In genomic region chr19:12952488-12953455, GRCh38 we compare ENCODE assay signal across 9 cellular contexts. TPM values are rescaled to one million over a fixed set of nuclear protein-coding genes. Genes with fewer than 3 reads are reported as not detected.
A peak's percentile ranks its signal among the peaks of the same experiment; 100 is the strongest.
DNase-seq lines count a peak whose midpoint lies in the region; ATAC-seq, FAIRE-seq and TF ChIP-seq lines count a peak whose summit lies in the region.
"Had no signal": no experiment of that assay in that cellular context is flagged by ENCODE, and none has a peak within 500 bp of the region (broad histone marks: within the 10 kb centered on the region; RNA-seq: fewer than 3 reads in every experiment).

No MANE protein-coding gene starts in this region.

- no peaks in the 10 kb centered on the region for H3K27me3 Mint-ChIP-seq in activated T-helper 17 cell treated with anti-CD3 and anti-CD28 coated beads, Interleukin-2, amount 50 U/mL, for 72 hours
- peaks cover 4% of the 10 kb centered on the region for H3K27me3 Mint-ChIP-seq in neural progenitor cell (ENCODE audit: insufficient read depth, low read depth)
- H3K27me3 Mint-ChIP-seq in T-cell: no peaks in the 10 kb centered on the region
- H3K27me3 Mint-ChIP-seq: activated B cell treated with CpG ODN at 0.5 μM for 24 hours had no signal

- H3K9me3 ChIP-seq in GM12878 (replicated peaks; ENCODE audit: control insufficient read depth, insufficient read depth, low read length) (no peaks in the 10 kb centered on the region), liver (ENCODE audit: control insufficient read depth in 4 of 4, low read length in 3 of 4) (no peaks in the 10 kb centered on the region), neural progenitor cell (ENCODE audit: low read depth) (no peaks in the 10 kb centered on the region)

- no peak for TF ChIP-seq CTCF in GM12878 (IDR thresholded peaks at IDR 0.05 in 2 of 3, conservative IDR thresholded peaks at IDR 0.05 in 1 of 3; ENCODE audit: control insufficient read depth in 2 of 3, extremely low read depth in 1 of 3, insufficient read depth in 1 of 3, low read depth in 3 of 3, low read length in 3 of 3)
- no peak for TF ChIP-seq CTCF in liver (IDR thresholded peaks at IDR 0.05; ENCODE audit: low read depth, low read length, missing input control)
- TF ChIP-seq CTCF in neural progenitor cell (IDR thresholded peaks at IDR 0.05): no peak

- no peaks in the 10 kb centered on the region for H3K27me3 ChIP-seq in GM12878 (replicated peaks in 1 of 2; ENCODE audit: control insufficient read depth in 2 of 2, insufficient read depth in 2 of 2, low read length in 1 of 2)
- H3K27me3 ChIP-seq in liver (ENCODE audit: control insufficient read depth in 4 of 4, insufficient read depth in 4 of 4, low read length in 3 of 4): no peaks in the 10 kb centered on the region
- H3K27me3 ChIP-seq in neural progenitor cell: no peaks in the 10 kb centered on the region

- no peak for TF ChIP-seq EP300 in GM12878 (IDR thresholded peaks at IDR 0.05; ENCODE audit: borderline replicate concordance in 1 of 2, control insufficient read depth in 1 of 2, low read depth in 2 of 2, low read length in 2 of 2)

- H3F3A ChIP-seq in neural progenitor cell (ENCODE audit: low read depth): peaks cover 57% of the 10 kb centered on the region

- peaks cover 92% of the 10 kb centered on the region for H3K36me3 Mint-ChIP-seq in activated T-helper 17 cell treated with anti-CD3 and anti-CD28 coated beads, Interleukin-2, amount 50 U/mL, for 72 hours (ENCODE audit: low read depth)
- peaks cover 21% of the 10 kb centered on the region for H3K36me3 Mint-ChIP-seq in neural progenitor cell
- H3K36me3 Mint-ChIP-seq in T-cell: peaks cover 27% of the 10 kb centered on the region

- no peak overlapping the region for H3K27ac ChIP-seq in GM12878 (ENCODE audit: control insufficient read depth, insufficient read depth)
- peak overlapping the region; percentile 28 to 56 for H3K27ac ChIP-seq in liver (ENCODE audit: low read depth in 1 of 2, low read length in 2 of 2)
- no peak overlapping the region for H3K27ac ChIP-seq in neural progenitor cell

- no peak for TF ChIP-seq POLR2A in GM12878 (IDR thresholded peaks at IDR 0.05; ENCODE audit: low read depth, low read length)

- H3K4me3 Mint-ChIP-seq in activated T-helper 17 cell treated with anti-CD3 and anti-CD28 coated beads, Interleukin-2, amount 50 U/mL, for 72 hours: no peak overlapping the region
- H3K4me3 Mint-ChIP-seq in neural progenitor cell (no peak overlapping the region), T-cell (no peak overlapping the region)
- H3K4me3 Mint-ChIP-seq: activated B cell treated with CpG ODN at 0.5 μM for 24 hours had no signal

- H3K4me1 Mint-ChIP-seq in activated T-helper 17 cell treated with anti-CD3 and anti-CD28 coated beads, Interleukin-2, amount 50 U/mL, for 72 hours: peaks cover 15% of the 10 kb centered on the region
- H3K4me1 Mint-ChIP-seq in neural progenitor cell (peaks cover 16% of the 10 kb centered on the region), T-cell (peaks cover 18 to 32% (median 30%) of the 10 kb centered on the region in 3 donors)

- POLR2A ChIA-PET in GM12878 (lab: Charles Lee) (interaction anchor here (0.8 to 2.4 kb wide), 2 partner anchors 15 to 62 kb away, joined by 3 to 11 read pairs; partner anchors contain the start of genes CALR and GCDH), T-cell (lab: Charles Lee) (no interaction called here)

- CTCF ChIA-PET in GM12878 (lab: Yijun Ruan, JAX) (interaction anchor here (0.6 to 4.6 kb wide), 4 partner anchors 13 to 192 kb away, joined by 3 to 40 read pairs (median 4); partner anchors contain the start of gene DNASE2), T-cell (lab: Charles Lee) (no interaction called here)

- no peak overlapping the region for H3K4me3 ChIP-seq in GM12878
- H3K4me3 ChIP-seq in liver (ENCODE audit: low read depth in 1 of 3, low read length in 3 of 3): no peak overlapping the region
- no peak overlapping the region for H3K4me3 ChIP-seq in neural progenitor cell

- H3K79me2 ChIP-seq in GM12878 (ENCODE audit: control insufficient read depth, insufficient read depth, low read length): peaks cover 35% of the 10 kb centered on the region
- peaks cover 39% of the 10 kb centered on the region for H3K79me2 ChIP-seq in neural progenitor cell (ENCODE audit: low read depth)

- H3K9me3 Mint-ChIP-seq in activated T-helper 17 cell treated with anti-CD3 and anti-CD28 coated beads, Interleukin-2, amount 50 U/mL, for 72 hours: no peaks in the 10 kb centered on the region
- no peaks in the 10 kb centered on the region for H3K9me3 Mint-ChIP-seq in neural progenitor cell
- no peaks in the 10 kb centered on the region for H3K9me3 Mint-ChIP-seq in T-cell
- H3K9me3 Mint-ChIP-seq: activated B cell treated with CpG ODN at 0.5 μM for 24 hours had no signal

- H2AFZ ChIP-seq in GM12878 (ENCODE audit: control insufficient read depth, low read depth, low read length) (no peak overlapping the region), neural progenitor cell (replicated peaks) (no peak overlapping the region)

- DNase-seq in AG20443 (ENCODE audit: low spot score): peak; percentile 83
- DNase-seq in LHCN-M2 (ENCODE audit: low read depth): peak; percentile 88
- no peak for DNase-seq in GM12878 (ENCODE audit: low read depth, low spot score)
- no peak for DNase-seq in neural progenitor cell (ENCODE audit: low spot score)
- no peak for DNase-seq in T-cell
- DNase-seq: activated B cell treated with CpG ODN at 0.5 μM for 24 hours had no signal

- H4K20me1 ChIP-seq in GM12878 (ENCODE audit: control insufficient read depth, insufficient read depth) (no peaks in the 10 kb centered on the region), neural progenitor cell (ENCODE audit: low read depth) (peaks cover 15% of the 10 kb centered on the region)

- H3K36me3 ChIP-seq in GM12878 (ENCODE audit: control insufficient read depth in 2 of 2, insufficient read depth in 2 of 2, low read length in 1 of 2) (peaks cover 19 to 31% of the 10 kb centered on the region in 2 experiments), liver (ENCODE audit: control insufficient read depth in 4 of 4, insufficient read depth in 3 of 4, low read depth in 1 of 4, low read length in 3 of 4) (peaks cover 18 to 45% (median 25%) of the 10 kb centered on the region in 4 donors), neural progenitor cell (no peaks in the 10 kb centered on the region)

- RAD21 ChIA-PET in GM12878 (lab: Charles Lee; ENCODE audit: unreplicated experiment): no interaction called here

- no peak overlapping the region for H3K27ac Mint-ChIP-seq in activated T-helper 17 cell treated with anti-CD3 and anti-CD28 coated beads, Interleukin-2, amount 50 U/mL, for 72 hours
- H3K27ac Mint-ChIP-seq in neural progenitor cell (no peak overlapping the region), T-cell (no peak overlapping the region)
- H3K27ac Mint-ChIP-seq: activated B cell treated with CpG ODN at 0.5 μM for 24 hours had no signal

- 80% methylated on average over 18 of the region's 18 CpGs for WGBS in GM12878 (ENCODE audit: insufficient coverage, insufficient replicate concordance, low lambda C conversion rate, missing lambda C conversion rate)
- WGBS in liver: 77% methylated on average over 18 of the region's 18 CpGs

- H3K4me1 ChIP-seq in GM12878 (ENCODE audit: control insufficient read depth, insufficient read depth, low read length) (peaks cover 11% of the 10 kb centered on the region), liver (ENCODE audit: control insufficient read depth in 4 of 4, insufficient read depth in 4 of 4, low read length in 3 of 4) (peaks cover 5 to 18% (median 14%) of the 10 kb centered on the region in 4 donors), neural progenitor cell (no peaks in the 10 kb centered on the region)

- ATAC-seq in GM12878 (no peak), GM21619 (IDR thresholded peaks at IDR 0.05; ENCODE audit: unreplicated experiment) (no peak), T-cell (replicated peaks in 1 of 4) (no peak)
- ATAC-seq in activated T-helper 17 cell treated with anti-CD3 and anti-CD28 coated beads, Interleukin-2, amount 50 U/mL, for 72 hours (replicated peaks): no peak

- H3K9ac ChIP-seq in GM12878 (ENCODE audit: control insufficient read depth, insufficient read depth, low read length) (no peak overlapping the region), liver (ENCODE audit: low read depth in 1 of 2, low read length in 2 of 2) (no peak overlapping the region), neural progenitor cell (no peak overlapping the region)

- H3K4me2 ChIP-seq in GM12878 (ENCODE audit: control insufficient read depth, insufficient read depth) (no peak overlapping the region), neural progenitor cell (no peak overlapping the region)

- intact Hi-C loops in GM12878 (cut with micrococcal nuclease; ENCODE audit: unreplicated experiment): no loop called here

- TF ChIP-seq RAD21 in GM12878 (IDR thresholded peaks at IDR 0.05; ENCODE audit: insufficient read depth, low read depth, low read length): no peak
- no peak for TF ChIP-seq RAD21 in liver (IDR thresholded peaks at IDR 0.05)

- SMC1A ChIA-PET in GM12878 (lab: Charles Lee; ENCODE audit: uncharacterized antibody, unreplicated experiment): interaction anchor here (2.5 kb wide), 1 partner anchor 15 kb away, joined by 9 read pairs; the partner anchor contains the start of gene CALR

- in situ Hi-C loops in GM12878 (cut with MboI): no loop called here

- no peak for FAIRE-seq in GM12878 (lab: Jason Lieb, UNC)

- TSS peak; percentile 83 for BruUV-seq in GM12878 (replicated peaks; lab: Mats Ljungman, UMichigan)

RNA-seq across cellular contexts. Expression of gene GADD45GIP1, which starts 4.3 kb away (rescaled TPM):
- total RNA-seq in LHCN-M2 (2014; rRNA removed): 59.3 and 71.9 TPM in 2 replicates
- 93.6 TPM for polyA plus RNA-seq in LHCN-M2 (2012)
- 4.0 and 4.6 TPM in 2 replicates for total RNA-seq in GM12878 (2013; cell fraction: nucleolus; rRNA removed)
- total RNA-seq in GM12878 (2014; rRNA removed): 37.6 and 56.4 TPM in 2 replicates
- total RNA-seq in GM12878 (2014; rRNA removed; fragmentation: Illumina TruSeq; extraction: Trizol): 17.6 and 19.2 TPM in 2 replicates
- 35.0 and 35.4 TPM in 2 replicates for total RNA-seq in GM12878 (2021)
- polyA plus RNA-seq in GM12878 (2011; ENCODE audit: low read depth): 6.0 TPM
- 17.7 and 25.3 TPM in 2 replicates for polyA plus RNA-seq in GM12878 (2011; rRNA removed)
- polyA plus RNA-seq in GM12878 (2011; cell fraction: cytosol; rRNA removed): 30.0 and 57.0 TPM in 2 replicates
- 19.1 and 26.2 TPM in 2 replicates for polyA plus RNA-seq in GM12878 (2011; cell fraction: nucleus; rRNA removed)
- polyA plus RNA-seq in GM12878 (2012): 22.5 and 26.2 TPM in 2 replicates
- 1.00 and 6.4 TPM in 2 replicates for polyA plus RNA-seq in GM12878 (2014; fragmentation: Illumina TruSeq; extraction: Trizol)
- 10 to 100 TPM in 1 of 2 experiments, 1 to 10 TPM in 1; 5.1 to 13.4 TPM for polyA plus RNA-seq in GM12878 (2014; fragmentation: Nextera tagmentation; extraction: Ambion mirVana)
- 58.1 and 68.0 TPM in 2 replicates for polyA plus RNA-seq in GM12878 (2014; rRNA removed)
- 100 to 1,000 TPM; 124 to 136 TPM for polyA plus RNA-seq in GM12878 (2016; fragmentation: Nextera tagmentation; extraction: Ambion mirVana)
- 2.2 and 6.9 TPM in 2 replicates for polyA minus RNA-seq in GM12878 (2011; rRNA and poly(A)+ RNA removed)
- polyA minus RNA-seq in GM12878 (2011; cell fraction: cytosol; rRNA and poly(A)+ RNA removed): 6.0 and 7.7 TPM in 2 replicates
- polyA minus RNA-seq in GM12878 (2011; cell fraction: nucleus; rRNA and poly(A)+ RNA removed): 3.3 and 4.9 TPM in 2 replicates
- 10 to 100 TPM in 1 of 2 donors, 1 to 10 TPM in 1; 8.4 to 22.1 TPM for total RNA-seq in liver
- polyA plus RNA-seq in liver: 10 to 100 TPM; 23.6 to 54.2 TPM
- 10 to 100 TPM; 17.0 to 27.9 TPM for total RNA-seq in activated T-helper 17 cell treated with anti-CD3 and anti-CD28 coated beads, Interleukin-2, amount 50 U/mL, for 72 hours
- total RNA-seq in neural progenitor cell (ENCODE audit: low replicate concordance): 17.1 and 42.2 TPM in 2 replicates
- 10 to 100 TPM in 3 of 5 donors, 1 to 10 TPM in 2; 6.2 to 22.6 (median 20.1) TPM for total RNA-seq in T-cell

RNA-seq across cellular contexts. Expression of gene RAD23A, which starts 7.1 kb away (rescaled TPM):
- total RNA-seq in LHCN-M2 (2014; rRNA removed): 158 and 176 TPM in 2 replicates
- polyA plus RNA-seq in LHCN-M2 (2012): 158 TPM
- total RNA-seq in GM12878 (2013; cell fraction: nucleolus; rRNA removed): 44.3 and 50.3 TPM in 2 replicates
- total RNA-seq in GM12878 (2014; rRNA removed): 158 TPM in 2 replicates
- total RNA-seq in GM12878 (2014; rRNA removed; fragmentation: Illumina TruSeq; extraction: Trizol): 84.3 and 95.4 TPM in 2 replicates
- total RNA-seq in GM12878 (2021): 133 and 138 TPM in 2 replicates
- 41.1 TPM for polyA plus RNA-seq in GM12878 (2011; ENCODE audit: low read depth)
- 23.1 and 37.9 TPM in 2 replicates for polyA plus RNA-seq in GM12878 (2011; rRNA removed)
- polyA plus RNA-seq in GM12878 (2011; cell fraction: cytosol; rRNA removed): 103 and 123 TPM in 2 replicates
- polyA plus RNA-seq in GM12878 (2011; cell fraction: nucleus; rRNA removed): 73.1 and 88.3 TPM in 2 replicates
- polyA plus RNA-seq in GM12878 (2012): 119 and 125 TPM in 2 replicates
- polyA plus RNA-seq in GM12878 (2014; fragmentation: Illumina TruSeq; extraction: Trizol): 70.5 and 104 TPM in 2 replicates
- polyA plus RNA-seq in GM12878 (2014; fragmentation: Nextera tagmentation; extraction: Ambion mirVana): 10 to 100 TPM in 1 of 2 experiments, 1 to 10 TPM in 1; 8.8 to 33.5 TPM
- 135 and 153 TPM in 2 replicates for polyA plus RNA-seq in GM12878 (2014; rRNA removed)
- 100 to 1,000 TPM; 196 to 198 TPM for polyA plus RNA-seq in GM12878 (2016; fragmentation: Nextera tagmentation; extraction: Ambion mirVana)
- 38.4 and 68.4 TPM in 2 replicates for polyA minus RNA-seq in GM12878 (2011; rRNA and poly(A)+ RNA removed)
- polyA minus RNA-seq in GM12878 (2011; cell fraction: cytosol; rRNA and poly(A)+ RNA removed): 66.6 and 75.7 TPM in 2 replicates
- polyA minus RNA-seq in GM12878 (2011; cell fraction: nucleus; rRNA and poly(A)+ RNA removed): 13.5 and 29.3 TPM in 2 replicates
- 100 to 1,000 TPM in 1 of 2 donors, 10 to 100 TPM in 1; 42.9 to 112 TPM for total RNA-seq in liver
- polyA plus RNA-seq in liver: 10 to 100 TPM; 45.0 to 88.6 TPM
- 100 to 1,000 TPM; 129 to 156 TPM for total RNA-seq in activated T-helper 17 cell treated with anti-CD3 and anti-CD28 coated beads, Interleukin-2, amount 50 U/mL, for 72 hours
- total RNA-seq in neural progenitor cell (ENCODE audit: low replicate concordance): 37.7 and 54.9 TPM in 2 replicates
- 100 to 1,000 TPM in 3 of 5 donors, 10 to 100 TPM in 2; 82.0 to 116 (median 104) TPM for total RNA-seq in T-cell

RNA-seq across cellular contexts. Expression of gene CALR, which starts 14.4 kb away (rescaled TPM):
- total RNA-seq in LHCN-M2 (2014; rRNA removed): 1,263 and 1,378 TPM in 2 replicates
- polyA plus RNA-seq in LHCN-M2 (2012): 1,297 TPM
- 351 and 375 TPM in 2 replicates for total RNA-seq in GM12878 (2013; cell fraction: nucleolus; rRNA removed)
- 824 and 916 TPM in 2 replicates for total RNA-seq in GM12878 (2014; rRNA removed)
- total RNA-seq in GM12878 (2014; rRNA removed; fragmentation: Illumina TruSeq; extraction: Trizol): 719 and 809 TPM in 2 replicates
- 891 and 983 TPM in 2 replicates for total RNA-seq in GM12878 (2021)
- 350 TPM for polyA plus RNA-seq in GM12878 (2011; ENCODE audit: low read depth)
- 360 and 518 TPM in 2 replicates for polyA plus RNA-seq in GM12878 (2011; rRNA removed)
- 446 and 500 TPM in 2 replicates for polyA plus RNA-seq in GM12878 (2011; cell fraction: cytosol; rRNA removed)
- polyA plus RNA-seq in GM12878 (2011; cell fraction: nucleus; rRNA removed): 301 and 348 TPM in 2 replicates
- 611 and 859 TPM in 2 replicates for polyA plus RNA-seq in GM12878 (2012)
- polyA plus RNA-seq in GM12878 (2014; fragmentation: Illumina TruSeq; extraction: Trizol): 690 and 703 TPM in 2 replicates
- polyA plus RNA-seq in GM12878 (2014; fragmentation: Nextera tagmentation; extraction: Ambion mirVana): 100 to 1,000 TPM; 202 to 216 TPM
- 685 and 856 TPM in 2 replicates for polyA plus RNA-seq in GM12878 (2014; rRNA removed)
- 1,000 to 10,000 TPM; 1,394 to 1,451 TPM for polyA plus RNA-seq in GM12878 (2016; fragmentation: Nextera tagmentation; extraction: Ambion mirVana)
- polyA minus RNA-seq in GM12878 (2011; rRNA and poly(A)+ RNA removed): 519 and 607 TPM in 2 replicates
- polyA minus RNA-seq in GM12878 (2011; cell fraction: cytosol; rRNA and poly(A)+ RNA removed): 268 and 328 TPM in 2 replicates
- 136 and 245 TPM in 2 replicates for polyA minus RNA-seq in GM12878 (2011; cell fraction: nucleus; rRNA and poly(A)+ RNA removed)
- 1,000 to 10,000 TPM in 1 of 2 donors, 100 to 1,000 TPM in 1; 618 to 1,316 TPM for total RNA-seq in liver
- polyA plus RNA-seq in liver: 1,000 to 10,000 TPM in 1 of 2 donors, 100 to 1,000 TPM in 1; 913 to 1,228 TPM
- 100 to 1,000 TPM; 502 to 770 TPM for total RNA-seq in activated T-helper 17 cell treated with anti-CD3 and anti-CD28 coated beads, Interleukin-2, amount 50 U/mL, for 72 hours
- total RNA-seq in neural progenitor cell (ENCODE audit: low replicate concordance): 437 and 569 TPM in 2 replicates
- total RNA-seq in T-cell: 100 to 1,000 TPM; 429 to 530 (median 501) TPM

RNA-seq across cellular contexts. Expression of gene DAND5, which starts 16.6 kb away (rescaled TPM):
- total RNA-seq in LHCN-M2 (2014; rRNA removed) (0.06 TPM in 1 of 2 replicates, not detected in the other), GM12878 (2014; rRNA removed) (0.06 TPM in 1 of 2 replicates, not detected in the other), GM12878 (2014; rRNA removed; fragmentation: Illumina TruSeq; extraction: Trizol) (not detected in 2 replicates), GM12878 (2021) (0.11 and 0.15 TPM in 2 replicates), liver (under 1 TPM in 1 of 2 donors, not detected in 1; 0.23 TPM), neural progenitor cell (ENCODE audit: low replicate concordance) (0.06 and 0.07 TPM in 2 replicates), T-cell (not detected)
- polyA plus RNA-seq in LHCN-M2 (2012): 0.06 TPM
- total RNA-seq in GM12878 (2013; cell fraction: nucleolus; rRNA removed): 0.24 and 0.27 TPM in 2 replicates
- not detected for polyA plus RNA-seq in GM12878 (2011; ENCODE audit: low read depth)
- polyA plus RNA-seq in GM12878 (2011; rRNA removed) (0.04 TPM in 1 of 2 replicates, not detected in the other), GM12878 (2014; fragmentation: Illumina TruSeq; extraction: Trizol) (0.10 TPM in 1 of 2 replicates, not detected in the other), GM12878 (2014; fragmentation: Nextera tagmentation; extraction: Ambion mirVana) (under 1 TPM in 1 of 2 experiments, not detected in 1; 0.15 TPM), GM12878 (2014; rRNA removed) (0.12 TPM in 1 of 2 replicates, not detected in the other), GM12878 (2016; fragmentation: Nextera tagmentation; extraction: Ambion mirVana) (under 1 TPM in 1 of 2 experiments, not detected in 1; 0.10 TPM), liver (not detected)
- polyA plus RNA-seq in GM12878 (2011; cell fraction: cytosol; rRNA removed): 0.03 and 0.07 TPM in 2 replicates
- 0.06 and 0.18 TPM in 2 replicates for polyA plus RNA-seq in GM12878 (2011; cell fraction: nucleus; rRNA removed)
- 0.06 and 0.14 TPM in 2 replicates for polyA plus RNA-seq in GM12878 (2012)
- polyA minus RNA-seq in GM12878 (2011; rRNA and poly(A)+ RNA removed): not detected in 2 replicates
- not detected in 2 replicates for polyA minus RNA-seq in GM12878 (2011; cell fraction: cytosol; rRNA and poly(A)+ RNA removed)
- polyA minus RNA-seq in GM12878 (2011; cell fraction: nucleus; rRNA and poly(A)+ RNA removed): not detected in 2 replicates
- under 1 TPM; 0.30 to 0.40 TPM for total RNA-seq in activated T-helper 17 cell treated with anti-CD3 and anti-CD28 coated beads, Interleukin-2, amount 50 U/mL, for 72 hours
- total RNA-seq: activated B cell treated with CpG ODN at 0.5 μM for 24 hours had no signal

RNA-seq across cellular contexts. Expression of gene FARSA, which starts 19.3 kb away (rescaled TPM):
- total RNA-seq in LHCN-M2 (2014; rRNA removed) (64.0 and 77.4 TPM in 2 replicates), GM12878 (2014; rRNA removed) (120 and 148 TPM in 2 replicates), GM12878 (2014; rRNA removed; fragmentation: Illumina TruSeq; extraction: Trizol) (30.4 and 36.4 TPM in 2 replicates), GM12878 (2021) (126 and 141 TPM in 2 replicates), liver (10 to 100 TPM; 29.8 to 34.0 TPM), neural progenitor cell (ENCODE audit: low replicate concordance) (21.4 and 51.6 TPM in 2 replicates), T-cell (10 to 100 TPM; 28.3 to 86.2 (median 73.4) TPM)
- 66.8 TPM for polyA plus RNA-seq in LHCN-M2 (2012)
- total RNA-seq in GM12878 (2013; cell fraction: nucleolus; rRNA removed): 43.5 and 51.5 TPM in 2 replicates
- polyA plus RNA-seq in GM12878 (2011; ENCODE audit: low read depth): 26.0 TPM
- polyA plus RNA-seq in GM12878 (2011; rRNA removed) (7.2 and 32.5 TPM in 2 replicates), GM12878 (2014; fragmentation: Illumina TruSeq; extraction: Trizol) (11.7 and 67.9 TPM in 2 replicates), GM12878 (2014; fragmentation: Nextera tagmentation; extraction: Ambion mirVana) (10 to 100 TPM; 20.3 to 37.5 TPM), GM12878 (2014; rRNA removed) (85.0 and 107 TPM in 2 replicates), GM12878 (2016; fragmentation: Nextera tagmentation; extraction: Ambion mirVana) (100 to 1,000 TPM; 192 to 212 TPM), liver (10 to 100 TPM; 34.7 to 50.1 TPM)
- polyA plus RNA-seq in GM12878 (2011; cell fraction: cytosol; rRNA removed): 43.1 and 59.6 TPM in 2 replicates
- 129 and 203 TPM in 2 replicates for polyA plus RNA-seq in GM12878 (2011; cell fraction: nucleus; rRNA removed)
- polyA plus RNA-seq in GM12878 (2012): 60.5 and 69.8 TPM in 2 replicates
- polyA minus RNA-seq in GM12878 (2011; rRNA and poly(A)+ RNA removed): 19.9 and 27.5 TPM in 2 replicates
- 19.4 and 19.6 TPM in 2 replicates for polyA minus RNA-seq in GM12878 (2011; cell fraction: cytosol; rRNA and poly(A)+ RNA removed)
- 18.5 and 34.9 TPM in 2 replicates for polyA minus RNA-seq in GM12878 (2011; cell fraction: nucleus; rRNA and poly(A)+ RNA removed)
- total RNA-seq in activated T-helper 17 cell treated with anti-CD3 and anti-CD28 coated beads, Interleukin-2, amount 50 U/mL, for 72 hours: 100 to 1,000 TPM in 1 of 2 donors, 10 to 100 TPM in 1; 87.9 to 130 TPM

Comparison
In these comparisons a context has a peak if more than half of its experiments do, and no peak if none do; other contexts are left out.
1. DNase-seq: peak in AG20443 (single experiment) and LHCN-M2 (single experiment); none in GM12878 (single experiment), neural progenitor cell (single experiment) and T-cell (0 of 34).
2. H3K27ac ChIP-seq: peak in liver (2 of 2); none in GM12878 (single experiment) and neural progenitor cell (single experiment).